ENCODE assay signal across 26 cellular contexts in the genomic region with DNA sequence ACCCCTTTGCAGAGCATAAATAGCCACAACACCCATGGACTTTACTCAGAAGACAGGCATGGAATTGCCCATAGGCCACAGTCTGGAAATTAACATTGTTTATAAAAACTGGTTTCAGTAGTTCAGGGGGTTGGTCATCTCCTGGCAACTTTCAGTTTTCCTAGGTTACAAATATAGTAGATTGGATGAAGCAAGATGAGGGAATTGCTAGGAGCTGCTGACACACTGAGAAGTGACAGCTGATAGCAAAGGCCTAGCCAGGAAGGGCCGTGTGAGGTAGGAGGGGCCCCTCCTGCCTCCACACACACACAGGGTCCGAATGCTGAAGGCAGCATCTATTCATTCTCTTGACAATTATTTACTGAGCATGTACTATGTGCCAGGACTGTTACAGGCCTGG. TPM values are rescaled to one million over a fixed set of nuclear protein-coding genes. Genes with fewer than 3 reads are reported as not detected.
DNase-seq lines count a peak whose midpoint lies in the region; TF ChIP-seq lines count a peak whose summit lies in the region.
"Had no signal": no experiment of that assay in that cellular context is flagged by ENCODE, and none has a peak within 500 bp of the region (broad histone marks: within the 10 kb centered on the region; RNA-seq: fewer than 3 reads in every experiment).

No MANE protein-coding gene starts in this region.

- H3K4me3 ChIP-seq in coronary artery = no peak overlapping the region
- H3K4me3 ChIP-seq in right atrium auricular region = no peak overlapping the region
- H3K4me3 ChIP-seq: A549, K562, SJSA1, thyroid gland had no signal

- H3K27me3 Mint-ChIP-seq in HFFc6 (ENCODE audit: insufficient read depth) = peaks cover 2% of the 10 kb centered on the region

- DNase-seq in AG08395 (ENCODE audit: low spot score) (peak; percentile 62), HFFc6 (peak; percentile 42), coronary artery (ENCODE audit: low spot score) (no peak), right atrium auricular region (ENCODE audit: low spot score) (no peak), cerebellar nuclear complex (lab: John Stamatoyannopoulos, UW) (no peak), SKM-1 treated with dmso at 0.1 percent for 144 hours (lab: John Stamatoyannopoulos, UW; ENCODE audit: unreplicated experiment) (no peak), activated T-cell treated with anti-CD3 and anti-CD28 coated beads for 4 hours (no peak), middle frontal gyrus (ENCODE audit: extremely low spot score, low spot score) (no peak)
- DNase-seq: activated T-cell treated with anti-CD3 and anti-CD28 coated beads, Interleukin-2, amount 50 U/mL, for 72 hours; CD4-positive, alpha-beta memory T cell; DMS53; hypothalamus; kidney glomerular epithelial cell; midbrain; NCI-H1092; NCI-H2107; NCI-H69; OCI-M1; thyroid gland had no signal

- H3K4me3 Mint-ChIP-seq in HFFc6 = no peak overlapping the region
- H3K4me3 Mint-ChIP-seq: activated T-cell treated with anti-CD3 and anti-CD28 coated beads, Interleukin-2, amount 50 U/mL, for 72 hours; CD4-positive, alpha-beta memory T cell; stimulated activated effector memory CD8-positive, alpha-beta T cell treated with anti-CD3 and anti-CD28 coated beads, Interleukin-12 subunit alpha, Interleukin-12 subunit beta, amount 100 ng/mL, for 72 hours; T-helper 2 cell treated with Interferon-gamma antibody and Interleukin-4, amounts not matched to agents 5 μg/mL and 100 μg/mL, for 36 hours had no signal

- no peaks in the 10 kb centered on the region for H3K9me3 Mint-ChIP-seq in HFFc6
- H3K9me3 Mint-ChIP-seq: activated naive CD4-positive, alpha-beta T cell treated with anti-CD3 and anti-CD28 coated beads, Interleukin-2, amount 50 U/mL, for 72 hours; activated T-cell treated with anti-CD3 and anti-CD28 coated beads, Interleukin-2, amount 50 U/mL, for 72 hours; CD4-positive, alpha-beta memory T cell; stimulated activated effector memory CD8-positive, alpha-beta T cell treated with anti-CD3 and anti-CD28 coated beads, Interleukin-12 subunit alpha, Interleukin-12 subunit beta, amount 100 ng/mL, for 72 hours; T-helper 2 cell treated with Interferon-gamma antibody and Interleukin-4, amounts not matched to agents 5 μg/mL and 100 μg/mL, for 36 hours had no signal

- H3K27ac ChIP-seq in coronary artery (peak overlapping the region; percentile 38 to 73), right atrium auricular region (peak overlapping the region; percentile 51 to 71)
- H3K27ac ChIP-seq: A549, HL-60, SJSA1, thyroid gland had no signal

- H3K9me3 ChIP-seq in right atrium auricular region = no peaks in the 10 kb centered on the region
- H3K9me3 ChIP-seq: A549, SJSA1, thyroid gland had no signal

- peaks cover 0 to 70% of the 10 kb centered on the region in 2 donors for H3K4me1 ChIP-seq in right atrium auricular region
- H3K4me1 ChIP-seq: A549, thyroid gland had no signal

- TF ChIP-seq CTCF in HFFc6 (IDR thresholded peaks at IDR 0.05) = no peak
- no peak for TF ChIP-seq CTCF in coronary artery (IDR thresholded peaks at IDR 0.05)
- no peak for TF ChIP-seq CTCF in right atrium auricular region (IDR thresholded peaks at IDR 0.05)

- H3K27ac Mint-ChIP-seq in HFFc6 = no peak overlapping the region
- H3K27ac Mint-ChIP-seq: activated naive CD4-positive, alpha-beta T cell treated with anti-CD3 and anti-CD28 coated beads, Interleukin-2, amount 50 U/mL, for 72 hours; activated T-cell treated with anti-CD3 and anti-CD28 coated beads, Interleukin-2, amount 50 U/mL, for 72 hours; CD4-positive, alpha-beta memory T cell; stimulated activated effector memory CD8-positive, alpha-beta T cell treated with anti-CD3 and anti-CD28 coated beads, Interleukin-12 subunit alpha, Interleukin-12 subunit beta, amount 100 ng/mL, for 72 hours; T-helper 2 cell treated with Interferon-gamma antibody and Interleukin-4, amounts not matched to agents 5 μg/mL and 100 μg/mL, for 36 hours had no signal

- peaks cover 14% of the 10 kb centered on the region for H3K4me1 Mint-ChIP-seq in HFFc6 (ENCODE audit: low read depth)
- H3K4me1 Mint-ChIP-seq: CD4-positive, alpha-beta memory T cell; stimulated activated effector memory CD8-positive, alpha-beta T cell treated with anti-CD3 and anti-CD28 coated beads, Interleukin-12 subunit alpha, Interleukin-12 subunit beta, amount 100 ng/mL, for 72 hours had no signal

- no peaks in the 10 kb centered on the region for H3K36me3 Mint-ChIP-seq in HFFc6 (ENCODE audit: low read depth)
- H3K36me3 Mint-ChIP-seq: activated naive CD4-positive, alpha-beta T cell treated with anti-CD3 and anti-CD28 coated beads, Interleukin-2, amount 50 U/mL, for 72 hours; CD4-positive, alpha-beta memory T cell; stimulated activated effector memory CD8-positive, alpha-beta T cell treated with anti-CD3 and anti-CD28 coated beads, Interleukin-12 subunit alpha, Interleukin-12 subunit beta, amount 100 ng/mL, for 72 hours had no signal

- H3K27me3 ChIP-seq in right atrium auricular region = no peaks in the 10 kb centered on the region
- H3K27me3 ChIP-seq: thyroid gland had no signal

- no peaks in the 10 kb centered on the region for H3K36me3 ChIP-seq in right atrium auricular region
- H3K36me3 ChIP-seq: SJSA1, thyroid gland had no signal

RNA-seq across cellular contexts. Expression of gene GALNT16, which starts 8.3 kb away (rescaled TPM):
- under 1 TPM; 0.11 to 0.38 (median 0.24) TPM for total RNA-seq in HFFc6 (2021; fragmentation: NEBNext Ultra II Directional; extraction: Animal tissue kit (Norgen Biotek cat#: 25700))
- 10 to 100 TPM; 17.9 to 56.8 TPM for total RNA-seq in right atrium auricular region
- total RNA-seq: K562 had no signal

Comparison
In these comparisons a context has a peak if more than half of its experiments do, and no peak if none do; other contexts are left out.
1. DNase-seq: peak in AG08395 (single experiment) and HFFc6 (single experiment); none in coronary artery (single experiment), right atrium auricular region (single experiment), cerebellar nuclear complex (0 of 2), SKM-1 treated with dmso at 0.1 percent for 144 hours (single experiment), activated T-cell treated with anti-CD3 and anti-CD28 coated beads for 4 hours (single experiment) and middle frontal gyrus (single experiment).
2. RNA of gene GALNT16, which starts 8.3 kb away (total RNA-seq): 17.9 to 56.8 TPM in right atrium auricular region; 0.11 to 0.38 TPM in HFFc6; every median in the first group is over 10 times any median in the second.